10 cellular contexts compared by ENCODE assay signal in the genomic region with DNA sequence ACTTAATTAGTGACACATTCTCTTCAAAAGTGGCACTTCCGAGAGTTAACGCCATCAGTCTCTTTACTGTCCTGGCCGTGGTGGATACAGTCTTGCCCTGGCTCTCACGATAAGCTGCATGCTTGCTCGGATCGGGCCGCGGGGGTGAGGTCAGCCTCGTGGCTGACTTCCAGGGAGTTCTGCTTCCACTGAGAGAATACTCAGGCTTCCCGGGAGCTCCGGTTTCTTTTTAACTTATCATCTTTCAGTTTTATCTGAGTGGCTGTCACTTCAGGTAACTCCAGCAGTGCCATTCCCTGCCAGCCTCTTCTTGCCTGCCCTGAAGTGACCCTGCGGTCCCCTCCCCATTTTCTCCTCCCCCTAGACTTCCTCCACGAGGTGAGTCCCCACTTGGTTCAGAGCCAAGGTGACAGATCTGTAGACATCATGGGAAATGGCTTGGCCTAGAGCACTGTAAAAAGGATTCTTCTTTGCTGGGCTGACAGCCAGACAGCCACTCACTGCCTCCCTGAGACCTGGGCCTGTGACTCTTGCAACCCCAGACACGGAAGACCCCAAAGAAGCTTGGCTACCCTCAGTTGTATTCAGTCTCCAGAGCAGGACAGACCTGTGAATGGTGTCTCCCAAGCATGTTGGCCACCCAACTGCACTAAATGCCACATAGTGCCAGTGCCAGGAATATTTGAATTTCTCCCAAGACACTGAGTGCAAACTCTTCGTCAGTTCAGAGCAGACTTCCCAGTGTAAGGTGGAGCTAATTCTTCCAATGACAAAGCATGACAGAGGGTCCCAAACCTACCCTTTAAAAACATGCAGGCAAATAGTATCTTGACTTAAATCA.
DNase-seq lines count a peak whose midpoint lies in the region; ATAC-seq and TF ChIP-seq lines count a peak whose summit lies in the region.
"Had no signal": no experiment of that assay in that cellular context is flagged by ENCODE, and none has a peak within 500 bp of the region (broad histone marks: within the 10 kb centered on the region; RNA-seq: fewer than 3 reads in every experiment).

No MANE protein-coding gene starts in this region.

- H3K4me1 Mint-ChIP-seq in chondrocyte (ENCODE audit: low read depth), result peaks cover 52% of the 10 kb centered on the region

- H3K9me3 ChIP-seq in MG63 (no peaks in the 10 kb centered on the region), lung (ENCODE audit: control insufficient read depth in 2 of 2, insufficient read depth in 1 of 2, low read length in 1 of 2) (no peaks in the 10 kb centered on the region), transverse colon (no peaks in the 10 kb centered on the region)

- ATAC-seq in lung (ENCODE audit: insufficient read depth, low FRiP score) (no peak), GM19455 (IDR thresholded peaks at IDR 0.05; ENCODE audit: unreplicated experiment) (no peak), GM18867 (IDR thresholded peaks at IDR 0.05; ENCODE audit: unreplicated experiment) (no peak)
- ATAC-seq: GM12878 had no signal

- H3K27me3 ChIP-seq in MG63 (no peaks in the 10 kb centered on the region), lung (ENCODE audit: control insufficient read depth, insufficient read depth) (no peaks in the 10 kb centered on the region), transverse colon (no peaks in the 10 kb centered on the region)

- H3K4me1 ChIP-seq in lung (ENCODE audit: control insufficient read depth in 2 of 2, insufficient read depth in 2 of 2, low read length in 2 of 2) (peaks cover 12 to 25% of the 10 kb centered on the region in 2 donors), transverse colon (peaks cover 22 to 51% (median 36%) of the 10 kb centered on the region in 4 donors)

- DNase-seq in MG63 (peak; percentile 86), chondrocyte (ENCODE audit: low spot score) (no peak), lung (ENCODE audit: low spot score) (peak; percentile 69), transverse colon (peak; percentile 33), nucleus accumbens (lab: John Stamatoyannopoulos, UW) (no peak)
- DNase-seq: NCI-H1417 treated with DMSO at 0.1 percent for 48 hours, T-helper 2 cell had no signal

- no peaks in the 10 kb centered on the region for H3K9me3 Mint-ChIP-seq in chondrocyte (ENCODE audit: low read depth)

- peak overlapping the region; percentile 45 for H3K4me3 Mint-ChIP-seq in chondrocyte (ENCODE audit: unreplicated experiment)

- H3K36me3 Mint-ChIP-seq in chondrocyte (ENCODE audit: low read depth), result peaks cover 3% of the 10 kb centered on the region

- TF ChIP-seq POLR2A in transverse colon (IDR thresholded peaks at IDR 0.05), result no peak

- H3K27ac ChIP-seq in lung (ENCODE audit: low read depth in 1 of 2, low read length in 1 of 2), result peak overlapping the region; percentile 5 to 62
- peak overlapping the region; percentile 54 to 77 (median 72) for H3K27ac ChIP-seq in transverse colon

- intact Hi-C loops in transverse colon (cut with DNase I; ENCODE audit: low total_unique reads), result no loop called here

- H3K27ac Mint-ChIP-seq in chondrocyte (ENCODE audit: unreplicated experiment), result peak overlapping the region; percentile 90

- no peak for TF ChIP-seq CTCF in chondrocyte (IDR thresholded peaks at IDR 0.05)
- TF ChIP-seq CTCF in lung (IDR thresholded peaks at IDR 0.05; ENCODE audit: control extremely low read depth, extremely low read depth), result no peak
- TF ChIP-seq CTCF in transverse colon (IDR thresholded peaks at IDR 0.05), result no peak

- H3K27me3 Mint-ChIP-seq in chondrocyte (ENCODE audit: low read depth), result no peaks in the 10 kb centered on the region

- 34 to 62% methylated on average over 15 of the region's 15 CpGs for WGBS in lung, 2 donors
- WGBS in transverse colon (ENCODE audit: low coverage in 1 of 2), 2 donors, result 43% methylated on average over 15 of the region's 15 CpGs; no CpG with 5 or more reads in 1 of the 2 donors

- H3K36me3 ChIP-seq in MG63 (peaks cover 21% of the 10 kb centered on the region), lung (ENCODE audit: control insufficient read depth in 2 of 2, insufficient read depth in 2 of 2, low read length in 2 of 2) (no peaks in the 10 kb centered on the region), transverse colon (no peaks in the 10 kb centered on the region)

- peak overlapping the region; percentile 10; the same call in 1 of the 2 replicates for H3K4me3 ChIP-seq in MG63
- no peak overlapping the region for H3K4me3 ChIP-seq in lung
- no peak overlapping the region for H3K4me3 ChIP-seq in transverse colon
- H3K4me3 ChIP-seq: GM12878 had no signal

- in situ Hi-C loops in transverse colon (cut with MboI; ENCODE audit: low pct_ligation_motif_present in 1 of 4, low pct_unique_long_range_greater_than_20kb in 1 of 4, low sequenced_read_pairs in 3 of 4), result no loop called here

- TF ChIP-seq EP300 in transverse colon (IDR thresholded peaks at IDR 0.05; ENCODE audit: low read depth), result no peak

Comparison
In these comparisons a context has a peak if more than half of its experiments do, and no peak if none do; other contexts are left out.
1. DNase-seq: peak in MG63 (single experiment), lung (single experiment) and transverse colon (single experiment); none in chondrocyte (single experiment) and nucleus accumbens (0 of 56).